ENCODE assay signal across 13 cellular contexts in genomic region chr12:45668641-45669040, GRCh38.
DNase-seq lines count a peak whose midpoint lies in the region; ATAC-seq and TF ChIP-seq lines count a peak whose summit lies in the region.
"Had no signal": no experiment of that assay in that cellular context is flagged by ENCODE, and none has a peak within 500 bp of the region (broad histone marks: within the 10 kb centered on the region; RNA-seq: fewer than 3 reads in every experiment).

No MANE protein-coding gene starts in this region.

- no peak overlapping the region for H3K4me2 ChIP-seq in PC-3 (ENCODE audit: low read length)

- CTCF ChIA-PET in CD4-positive, alpha-beta memory T cell (lab: Charles Lee; ENCODE audit: partially characterized antibody), result interaction anchor here (1.3 to 3.1 kb wide), 4 partner anchors 13 to 125 kb away, joined by 4 to 41 read pairs (median 10); partner anchors contain the start of gene ARID2
- CTCF ChIA-PET in PC-3 (lab: Charles Lee), result no interaction called here

- H3K9me3 ChIP-seq in CD4-positive, alpha-beta memory T cell (ENCODE audit: control insufficient read depth in 1 of 2, low read length in 2 of 2), result no peaks in the 10 kb centered on the region
- H3K9me3 ChIP-seq in effector memory CD4-positive, alpha-beta T cell (ENCODE audit: control insufficient read depth, low read length), result no peaks in the 10 kb centered on the region
- no peaks in the 10 kb centered on the region for H3K9me3 ChIP-seq in PC-3 (ENCODE audit: low read length)
- H3K9me3 ChIP-seq: SJSA1, transverse colon had no signal

- H3K4me3 Mint-ChIP-seq in CD4-positive, alpha-beta memory T cell, result peak overlapping the region; percentile 62 to 87 (median 79)

- peak; percentile 8 for ATAC-seq in GM19467 (IDR thresholded peaks at IDR 0.05; ENCODE audit: unreplicated experiment)
- peak; percentile 10 for ATAC-seq in HG03342 (IDR thresholded peaks at IDR 0.05; ENCODE audit: unreplicated experiment)
- no peak for ATAC-seq in PC-3
- ATAC-seq in GM19452 (IDR thresholded peaks at IDR 0.05; ENCODE audit: unreplicated experiment), result no peak

- DNase-seq in CD4-positive, alpha-beta memory T cell, result no peak
- DNase-seq in effector memory CD4-positive, alpha-beta T cell, result no peak
- DNase-seq in dermis blood vessel endothelial cell (no peak), HCEC 1CT (no peak), PC-3 (no peak)
- DNase-seq: DMS 273 treated with DMSO at 0.1 percent for 48 hours; NCI-H1436 treated with DMSO at 0.1 percent for 48 hours; stimulated activated CD4-positive, alpha-beta T cell treated with anti-CD3 and anti-CD28 coated beads, Interleukin-12 subunit alpha, Interleukin-12 subunit beta, amount 100 ng/mL, for 4 hours; transverse colon had no signal

- H3K79me2 ChIP-seq in PC-3 (ENCODE audit: low read length), result no peaks in the 10 kb centered on the region

- peak overlapping the region; percentile 14 to 32 for H3K4me3 ChIP-seq in CD4-positive, alpha-beta memory T cell (ENCODE audit: low read length in 2 of 2)
- peak overlapping the region; percentile 19 for H3K4me3 ChIP-seq in effector memory CD4-positive, alpha-beta T cell (ENCODE audit: insufficient read depth, low read depth, low read length, poor library complexity, severe bottlenecking)
- no peak overlapping the region for H3K4me3 ChIP-seq in PC-3 (ENCODE audit: low read length)
- H3K4me3 ChIP-seq: SJSA1 had no signal

- H3K27ac ChIP-seq in CD4-positive, alpha-beta memory T cell (ENCODE audit: low read depth, low read length), result peak overlapping the region; percentile 54
- H3K27ac ChIP-seq in effector memory CD4-positive, alpha-beta T cell (ENCODE audit: insufficient read depth, low read length, poor library complexity, severe bottlenecking), result peak overlapping the region; percentile 32
- no peak overlapping the region for H3K27ac ChIP-seq in PC-3 (ENCODE audit: low read length)
- H3K27ac ChIP-seq: SJSA1 had no signal

- peaks cover 0 to 4% (median 0%) of the 10 kb centered on the region in 8 donors for H3K9me3 Mint-ChIP-seq in CD4-positive, alpha-beta memory T cell

- peaks cover 21 to 39% (median 27%) of the 10 kb centered on the region in 4 donors for H3K4me1 Mint-ChIP-seq in CD4-positive, alpha-beta memory T cell

- no peaks in the 10 kb centered on the region for H3K36me3 ChIP-seq in CD4-positive, alpha-beta memory T cell (ENCODE audit: insufficient read depth, low read length)
- no peaks in the 10 kb centered on the region for H3K36me3 ChIP-seq in effector memory CD4-positive, alpha-beta T cell (ENCODE audit: control insufficient read depth, insufficient read depth, low read length)
- H3K36me3 ChIP-seq in PC-3 (ENCODE audit: low read depth, low read length), result no peaks in the 10 kb centered on the region
- H3K36me3 ChIP-seq: SJSA1, transverse colon had no signal

- BruUV-seq in PC-3 (replicated peaks; lab: Mats Ljungman, UMichigan), result no TSS peak

- no peaks in the 10 kb centered on the region for H3K27me3 ChIP-seq in CD4-positive, alpha-beta memory T cell (ENCODE audit: insufficient read depth, low read length)
- H3K27me3 ChIP-seq in effector memory CD4-positive, alpha-beta T cell (replicated peaks; ENCODE audit: control insufficient read depth, insufficient read depth, low read length, poor library complexity, severe bottlenecking), result no peaks in the 10 kb centered on the region
- no peaks in the 10 kb centered on the region for H3K27me3 ChIP-seq in PC-3 (ENCODE audit: low read length)
- H3K27me3 ChIP-seq: SJSA1, transverse colon had no signal

- POLR2A ChIA-PET in CD4-positive, alpha-beta memory T cell (lab: Charles Lee; ENCODE audit: partially characterized antibody), result interaction anchor here (1.0 to 5.9 kb wide), 3 partner anchors 55 to 452 kb away, joined by 3 to 99 read pairs (median 3); partner anchors contain the start of gene ARID2
- POLR2A ChIA-PET in PC-3 (lab: Charles Lee; ENCODE audit: unreplicated experiment), result no interaction called here

- H3K36me3 Mint-ChIP-seq in CD4-positive, alpha-beta memory T cell, result no peaks in the 10 kb centered on the region

- no peak overlapping the region for H3K9ac ChIP-seq in PC-3 (ENCODE audit: low read length)

- H3K4me1 ChIP-seq in CD4-positive, alpha-beta memory T cell (ENCODE audit: insufficient read depth, low read length), result peaks cover 32% of the 10 kb centered on the region
- peaks cover 17% of the 10 kb centered on the region for H3K4me1 ChIP-seq in effector memory CD4-positive, alpha-beta T cell (ENCODE audit: control insufficient read depth, insufficient read depth, low read length, poor library complexity, severe bottlenecking)
- peaks cover 6% of the 10 kb centered on the region; the same call in 1 of the 2 replicates for H3K4me1 ChIP-seq in PC-3 (ENCODE audit: insufficient read depth, low read length)

- no peak for TF ChIP-seq CTCF in PC-3 (conservative IDR thresholded peaks at IDR 0.05; ENCODE audit: low read depth, low read length)

- H4K20me1 ChIP-seq in PC-3 (ENCODE audit: low read length), result no peaks in the 10 kb centered on the region

- H3F3A ChIP-seq in PC-3 (ENCODE audit: low read length, unreplicated experiment), result no peaks in the 10 kb centered on the region

- H3K9me2 ChIP-seq in PC-3 (replicated peaks; ENCODE audit: low read length), result no peaks in the 10 kb centered on the region

- intact Hi-C loops in CD4-positive, alpha-beta memory T cell (cut with micrococcal nuclease), result loop anchor here (1.0 to 10.0 kb wide), 2 partner anchors 57 to 326 kb away; partner anchors contain the start of gene SCAF11
- intact Hi-C loops in PC-3 (cut with micrococcal nuclease), result no loop called here

- peaks cover 0 to 2% of the 10 kb centered on the region in 2 donors for H3K27me3 Mint-ChIP-seq in CD4-positive, alpha-beta memory T cell

- no peak overlapping the region for H2AFZ ChIP-seq in PC-3 (ENCODE audit: low read length)

- H3K27ac Mint-ChIP-seq in CD4-positive, alpha-beta memory T cell, result peak overlapping the region; percentile 72 to 95 (median 92)

Comparison
In these comparisons a context has a peak if more than half of its experiments do, and no peak if none do; other contexts are left out.
1. ATAC-seq: peak in GM19467 (single experiment) and HG03342 (single experiment); none in PC-3 (single experiment) and GM19452 (single experiment).